In genomic region chr6:10307476-10307875, GRCh38 we compare ENCODE assay signal across 1 cellular context.
TF ChIP-seq lines count a peak whose summit lies in the region.

No MANE protein-coding gene starts in this region.

TF ChIP-seq in K562, 482 proteins besides CTCF, POLR2A, EP300 and RAD21:
- no peak for TF ChIP-seq ZNF3 (CRISPR knock-in tag; IDR thresholded peaks at IDR 0.05)
- 0 out of 2 replicates have a peak, but pooled peaks have one; percentile 18 for TF ChIP-seq ZNF184 (CRISPR knock-in tag; IDR thresholded peaks at IDR 0.05)
